ENCODE assay signal across 8 cellular contexts in genomic region chr3:184228376-184229137, GRCh38. TPM values are rescaled to one million over a fixed set of nuclear protein-coding genes. Genes with fewer than 3 reads are reported as not detected.
DNase-seq lines count a peak whose midpoint lies in the region; ATAC-seq lines count a peak whose summit lies in the region.

No MANE protein-coding gene starts in this region.

- no peak overlapping the region for H3K27ac Mint-ChIP-seq in IgD-negative memory B cell

- peaks cover 53% of the 10 kb centered on the region for H3K27me3 Mint-ChIP-seq in IgD-negative memory B cell

- peaks cover 51% of the 10 kb centered on the region for H3K27me3 ChIP-seq in trophoblast cell (ENCODE audit: insufficient read depth, low read length)

- no peak overlapping the region for H2BK120ac ChIP-seq in trophoblast cell (ENCODE audit: insufficient read depth, low read length, poor library complexity)

- peak overlapping the region; percentile 72 for H3K4me2 ChIP-seq in trophoblast cell (ENCODE audit: low read length)

- H2AK5ac ChIP-seq in trophoblast cell (ENCODE audit: low read length), result no peak overlapping the region

- no peak overlapping the region for H3K27ac ChIP-seq in trophoblast cell (ENCODE audit: low read depth, low read length)

- WGBS in trophoblast cell (ENCODE audit: extremely low coverage, insufficient coverage, insufficient read length), result no CpG with 5 or more reads among the region's 12 CpGs

- H3K4ac ChIP-seq in trophoblast cell (ENCODE audit: low read depth, low read length), result no peak overlapping the region

- no peak overlapping the region for H2AFZ ChIP-seq in trophoblast cell (ENCODE audit: insufficient read depth, low read length, poor library complexity)

- ATAC-seq in HG03108 (IDR thresholded peaks at IDR 0.05; ENCODE audit: unreplicated experiment) (no peak), HG02571 (IDR thresholded peaks at IDR 0.05; ENCODE audit: unreplicated experiment) (no peak)

- H3K9me3 ChIP-seq in trophoblast cell (ENCODE audit: insufficient read depth, low read depth, low read length), result peaks cover 2% of the 10 kb centered on the region

- no peak overlapping the region for H4K12ac ChIP-seq in trophoblast cell (ENCODE audit: low read depth, low read length)

- no peak overlapping the region for H2BK12ac ChIP-seq in trophoblast cell (ENCODE audit: low read length)

- H3K23ac ChIP-seq in trophoblast cell (ENCODE audit: low read length), result no peak overlapping the region

- no peaks in the 10 kb centered on the region for H3K36me3 Mint-ChIP-seq in IgD-negative memory B cell

- H3K4me3 Mint-ChIP-seq in IgD-negative memory B cell, result peak overlapping the region; percentile 33 to 86 (median 58)

- H3K79me2 ChIP-seq in trophoblast cell (ENCODE audit: control insufficient read depth, insufficient read depth, low read length, poor library complexity), result no peaks in the 10 kb centered on the region

- H2BK5ac ChIP-seq in trophoblast cell (ENCODE audit: low read depth, low read length, poor library complexity), result no peak overlapping the region

- DNase-seq in DMS53 (lab: John Stamatoyannopoulos, UW), result peak; percentile 11
- no peak for DNase-seq in DMS53 treated with DMSO at 0.1 percent for 48 hours (lab: John Stamatoyannopoulos, UW; ENCODE audit: unreplicated experiment)
- DNase-seq in cerebellum (ENCODE audit: low spot score), result peak; percentile 26
- no peak for DNase-seq in trophoblast cell
- DNase-seq in NCI-H187 (lab: John Stamatoyannopoulos, UW), result no peak

- no peaks in the 10 kb centered on the region for H3K36me3 ChIP-seq in trophoblast cell (ENCODE audit: control insufficient read depth in 1 of 2, insufficient read depth in 2 of 2, low read length in 2 of 2)

- no peak overlapping the region for H3K9ac ChIP-seq in trophoblast cell (ENCODE audit: low read length)

- H4K91ac ChIP-seq in trophoblast cell (ENCODE audit: low read depth, low read length), result no peak overlapping the region

- no peak overlapping the region for H4K8ac ChIP-seq in trophoblast cell (ENCODE audit: low read depth, low read length)

- no peak overlapping the region for H3K14ac ChIP-seq in trophoblast cell (ENCODE audit: low read length)

- H3K4me1 Mint-ChIP-seq in IgD-negative memory B cell, result peaks cover 0 to 9% (median 3%) of the 10 kb centered on the region in 3 donors

- H3K18ac ChIP-seq in trophoblast cell (ENCODE audit: low read length), result no peak overlapping the region

- no peaks in the 10 kb centered on the region for H3K79me1 ChIP-seq in trophoblast cell (ENCODE audit: low read length)

- no peak overlapping the region for H3K4me3 ChIP-seq in trophoblast cell (ENCODE audit: low read depth, low read length)

- no peaks in the 10 kb centered on the region for H3K9me3 Mint-ChIP-seq in IgD-negative memory B cell

- H3K4me1 ChIP-seq in trophoblast cell (ENCODE audit: control insufficient read depth in 1 of 2, insufficient read depth in 2 of 2, low read length in 2 of 2), result peaks cover 6% of the 10 kb centered on the region in 2 experiments

RNA-seq across cellular contexts. Expression of gene VWA5B2, which starts 0.8 kb away (rescaled TPM):
- 0.20 TPM for polyA plus RNA-seq in IgD-negative memory B cell
- 6.6 TPM for total RNA-seq in cerebellum
- polyA plus RNA-seq in trophoblast cell (2013), result 0.01 TPM in 2 replicates

RNA-seq across cellular contexts. Expression of gene ALG3, which starts 20.2 kb away (rescaled TPM):
- 72.3 TPM for polyA plus RNA-seq in IgD-negative memory B cell
- total RNA-seq in cerebellum, result 13.7 TPM
- 48.2 and 49.8 TPM in 2 replicates for polyA plus RNA-seq in trophoblast cell (2013)

RNA-seq across cellular contexts. Expression of gene EEF1AKMT4, which starts 20.9 kb away (rescaled TPM):
- 3.2 TPM for polyA plus RNA-seq in IgD-negative memory B cell
- 0.91 TPM for total RNA-seq in cerebellum
- polyA plus RNA-seq in trophoblast cell (2013), result 6.1 and 6.2 TPM in 2 replicates

RNA-seq across cellular contexts. Expression of gene CAMK2N2, which starts 32.8 kb away (rescaled TPM):
- polyA plus RNA-seq in IgD-negative memory B cell, result not detected
- 5.8 TPM for total RNA-seq in cerebellum
- 0.42 and 0.47 TPM in 2 replicates for polyA plus RNA-seq in trophoblast cell (2013)

RNA-seq across cellular contexts. Expression of gene ABCF3, which starts 42.6 kb away (rescaled TPM):
- 49.1 TPM for polyA plus RNA-seq in IgD-negative memory B cell
- 52.9 TPM for total RNA-seq in cerebellum
- 31.9 and 32.0 TPM in 2 replicates for polyA plus RNA-seq in trophoblast cell (2013)

Comparison
In these comparisons a context has a peak if more than half of its experiments do, and no peak if none do; other contexts are left out.
1. DNase-seq: peak in DMS53 (single experiment) and cerebellum (single experiment); none in DMS53 treated with DMSO at 0.1 percent for 48 hours (single experiment), trophoblast cell (0 of 2) and NCI-H187 (0 of 2).